Comparison of ENCODE assay signal across 8 cellular contexts in genomic region chr3:42600958-42601675, GRCh38. TPM values are rescaled to one million over a fixed set of nuclear protein-coding genes. Genes with fewer than 3 reads are reported as not detected.
A peak's percentile ranks its signal among the peaks of the same experiment; 100 is the strongest.
DNase-seq lines count a peak whose midpoint lies in the region; ATAC-seq and TF ChIP-seq lines count a peak whose summit lies in the region.

No MANE protein-coding gene starts in this region.

- peak overlapping the region; percentile 72 for H3K27ac ChIP-seq in osteoblast (ENCODE audit: low read depth, low read length)
- H3K27ac ChIP-seq in aorta (ENCODE audit: low read depth in 1 of 2, low read length in 2 of 2) = peak overlapping the region; percentile 50 to 60

- H3K27ac Mint-ChIP-seq in activated naive CD4-positive, alpha-beta T cell treated with anti-CD3 and anti-CD28 coated beads, Interleukin-2, amount 10 ng/mL, durations not matched to agents 7 days and 5 days = peak overlapping the region; percentile 94
- H3K27ac Mint-ChIP-seq in glutamatergic neuron (ENCODE audit: unreplicated experiment) = peak overlapping the region; percentile 94

- H4K20me1 ChIP-seq in osteoblast (ENCODE audit: insufficient read depth, low read length) = peaks cover 29% of the 10 kb centered on the region

- peaks cover 3% of the 10 kb centered on the region for H3K9me3 Mint-ChIP-seq in activated naive CD4-positive, alpha-beta T cell treated with anti-CD3 and anti-CD28 coated beads, Interleukin-2, amount 10 ng/mL, durations not matched to agents 7 days and 5 days
- H3K9me3 Mint-ChIP-seq in glutamatergic neuron (ENCODE audit: unreplicated experiment) = peaks cover 11% of the 10 kb centered on the region

- peaks cover 3% of the 10 kb centered on the region for H3K36me3 ChIP-seq in osteoblast (ENCODE audit: insufficient read depth, low read length)
- no peaks in the 10 kb centered on the region for H3K36me3 ChIP-seq in aorta (ENCODE audit: control insufficient read depth in 1 of 2, insufficient read depth in 2 of 2, low read length in 1 of 2)

- H3K4me1 ChIP-seq in osteoblast (ENCODE audit: insufficient read depth, low read length) = peaks cover 10% of the 10 kb centered on the region
- peaks cover 2% of the 10 kb centered on the region in 2 donors for H3K4me1 ChIP-seq in aorta (ENCODE audit: control insufficient read depth in 1 of 2, insufficient read depth in 2 of 2, low read length in 2 of 2)

- whole genome bisulfite sequencing in aorta, 2 donors = 0 to 1% methylated on average over 18 to 31 of the region's 31 CpGs

- peaks cover 52% of the 10 kb centered on the region for H3K4me1 Mint-ChIP-seq in activated naive CD4-positive, alpha-beta T cell treated with anti-CD3 and anti-CD28 coated beads, Interleukin-2, amount 10 ng/mL, durations not matched to agents 7 days and 5 days
- peaks cover 17% of the 10 kb centered on the region for H3K4me1 Mint-ChIP-seq in glutamatergic neuron (ENCODE audit: low read depth, unreplicated experiment)

- CTCF ChIA-PET in activated naive CD4-positive, alpha-beta T cell treated with anti-CD3 and anti-CD28 coated beads, Interleukin-2, amount 10 ng/mL, durations not matched to agents 7 days and 5 days (lab: Charles Lee) = interaction anchor here (0.7 to 3.1 kb wide), 9 partner anchors 10 to 144 kb away, joined by 3 to 14 read pairs (median 6); partner anchors contain the start of gene SS18L2

- peaks cover 64% of the 10 kb centered on the region for H3K79me2 ChIP-seq in osteoblast (ENCODE audit: insufficient read depth, low read length)

- H3K4me2 ChIP-seq in osteoblast (ENCODE audit: insufficient read depth, low read length) = peak overlapping the region; percentile 86

- TF ChIP-seq CTCF in glutamatergic neuron (IDR thresholded peaks at IDR 0.05; ENCODE audit: partially characterized antibody, unreplicated experiment) (no peak), osteoblast (IDR thresholded peaks at IDR 0.05; ENCODE audit: extremely low read depth, low read depth, low read length) (no peak)

- intact Hi-C loops in aorta (cut with DNase I) = loop anchor here in 1 of 2 donors (5.0 kb wide), 2 partner anchors 51 to 146 kb away; partner anchors contain the start of gene ZBTB47

- H3K4me3 ChIP-seq in osteoblast (ENCODE audit: insufficient read depth, low read length) (peak overlapping the region; percentile 74), aorta (ENCODE audit: low read length in 2 of 2) (peak overlapping the region; percentile 62 to 73)

- H3K36me3 Mint-ChIP-seq in activated naive CD4-positive, alpha-beta T cell treated with anti-CD3 and anti-CD28 coated beads, Interleukin-2, amount 10 ng/mL, durations not matched to agents 7 days and 5 days = peaks cover 42% of the 10 kb centered on the region
- H3K36me3 Mint-ChIP-seq in glutamatergic neuron (ENCODE audit: unreplicated experiment) = peaks cover 9% of the 10 kb centered on the region

- no peaks in the 10 kb centered on the region for H3K27me3 ChIP-seq in osteoblast (ENCODE audit: insufficient read depth, low read length)
- H3K27me3 ChIP-seq in aorta (ENCODE audit: control insufficient read depth in 1 of 2, insufficient read depth in 2 of 2, low read length in 1 of 2) = no peaks in the 10 kb centered on the region

- DNase-seq in AML-193 (lab: John Stamatoyannopoulos, UW) (peak; percentile 85 to 87), NOMO-1 treated with dmso at 0.1 percent for 144 hours (lab: John Stamatoyannopoulos, UW; ENCODE audit: unreplicated experiment) (peak; percentile 70), glutamatergic neuron (no peak), osteoblast (ENCODE audit: insufficient read length, low spot score, missing footprints) (peak; percentile 90), aorta (peak; percentile 75 to 85)
- peak; percentile 74 for DNase-seq in activated naive CD4-positive, alpha-beta T cell treated with anti-CD3 and anti-CD28 coated beads, Interleukin-2, amount 10 ng/mL, durations not matched to agents 7 days and 5 days

- no peaks in the 10 kb centered on the region for H3K27me3 Mint-ChIP-seq in activated naive CD4-positive, alpha-beta T cell treated with anti-CD3 and anti-CD28 coated beads, Interleukin-2, amount 10 ng/mL, durations not matched to agents 7 days and 5 days
- peaks cover 5% of the 10 kb centered on the region for H3K27me3 Mint-ChIP-seq in glutamatergic neuron (ENCODE audit: unreplicated experiment)

- H2AFZ ChIP-seq in osteoblast (ENCODE audit: low read length) = peak overlapping the region; percentile 84

- H3K4me3 Mint-ChIP-seq in activated naive CD4-positive, alpha-beta T cell treated with anti-CD3 and anti-CD28 coated beads, Interleukin-2, amount 10 ng/mL, durations not matched to agents 7 days and 5 days = peak overlapping the region; percentile 93
- peak overlapping the region; percentile 91 for H3K4me3 Mint-ChIP-seq in glutamatergic neuron (ENCODE audit: unreplicated experiment)

- no peaks in the 10 kb centered on the region for H3K9me3 ChIP-seq in osteoblast (ENCODE audit: low read depth, low read length)
- no peaks in the 10 kb centered on the region for H3K9me3 ChIP-seq in aorta (ENCODE audit: control insufficient read depth, low read length)

- peak; percentile 18 for ATAC-seq in GM18508 (IDR thresholded peaks at IDR 0.05; ENCODE audit: insufficient read depth, unreplicated experiment)
- ATAC-seq in HG03045 (IDR thresholded peaks at IDR 0.05; ENCODE audit: unreplicated experiment) = peak; percentile 29
- ATAC-seq in aorta (ENCODE audit: low FRiP score) = peak; percentile 75

RNA-seq across cellular contexts. Expression of gene NKTR, which starts 0.6 kb away (rescaled TPM):
- 196 TPM for total RNA-seq in glutamatergic neuron (ENCODE audit: unreplicated experiment)
- total RNA-seq in osteoblast = 80.3 and 98.4 TPM in 2 replicates
- 100 to 1,000 TPM in 1 of 2 donors, 10 to 100 TPM in 1; 98.5 to 163 TPM for total RNA-seq in aorta
- polyA plus RNA-seq in aorta = 10 to 100 TPM in 1 of 2 donors, 1 to 10 TPM in 1; 6.1 to 57.7 TPM

RNA-seq across cellular contexts. Expression of gene SS18L2, which starts 10.5 kb away (rescaled TPM):
- total RNA-seq in glutamatergic neuron (ENCODE audit: unreplicated experiment) (38.9 TPM), osteoblast (11.6 and 12.7 TPM in 2 replicates), aorta (10 to 100 TPM; 17.5 to 18.5 TPM)
- polyA plus RNA-seq in aorta = 10 to 100 TPM; 21.4 to 47.8 TPM

RNA-seq across cellular contexts. Expression of gene SEC22C, which starts 19.4 kb away (rescaled TPM):
- 36.9 TPM for total RNA-seq in glutamatergic neuron (ENCODE audit: unreplicated experiment)
- 60.1 and 62.2 TPM in 2 replicates for total RNA-seq in osteoblast
- 10 to 100 TPM; 43.6 to 46.6 TPM for total RNA-seq in aorta
- polyA plus RNA-seq in aorta = 10 to 100 TPM; 54.5 to 58.6 TPM

RNA-seq across cellular contexts. Expression of gene ZBTB47, which starts 52.4 kb away (rescaled TPM):
- total RNA-seq in glutamatergic neuron (ENCODE audit: unreplicated experiment) (9.7 TPM), osteoblast (39.2 and 41.3 TPM in 2 replicates), aorta (10 to 100 TPM; 72.4 to 82.0 TPM)
- 10 to 100 TPM; 42.3 to 77.1 TPM for polyA plus RNA-seq in aorta

Comparison
In these comparisons a context has a peak if more than half of its experiments do, and no peak if none do; other contexts are left out.
1. ATAC-seq: peak in every context shown above with its lines; median percentile 75 in aorta; 29 in HG03045; 18 in GM18508.